ENCODE assay signal across 10 cellular contexts in genomic region chr17:850828-851759, GRCh38.
DNase-seq lines count a peak whose midpoint lies in the region; ATAC-seq and TF ChIP-seq lines count a peak whose summit lies in the region.
"Had no signal": no experiment of that assay in that cellular context is flagged by ENCODE, and none has a peak within 500 bp of the region (broad histone marks: within the 10 kb centered on the region; RNA-seq: fewer than 3 reads in every experiment).

No MANE protein-coding gene starts in this region.

- ATAC-seq in HG02970 (IDR thresholded peaks at IDR 0.05; ENCODE audit: low FRiP score, unreplicated experiment) = no peak

- no peaks in the 10 kb centered on the region for H3K36me3 ChIP-seq in ovary

- peak overlapping the region; percentile 59 for H3K27ac ChIP-seq in RWPE1
- peak overlapping the region in 1 of 2 donors; percentile 59 for H3K27ac ChIP-seq in ovary
- H3K27ac ChIP-seq: VCaP had no signal

- TF ChIP-seq CTCF in AG10803 (conservative IDR thresholded peaks at IDR 0.05; ENCODE audit: low read length) (no peak), RWPE1 (conservative IDR thresholded peaks at IDR 0.05; ENCODE audit: low read depth) (no peak), fibroblast of villous mesenchyme (IDR thresholded peaks at IDR 0.05; ENCODE audit: insufficient read depth, low read depth, low read length) (no peak), ovary (IDR thresholded peaks at IDR 0.05) (no peak)

- intact Hi-C loops in ovary (cut with DNase I) = no loop called here

- no peak for TF ChIP-seq POLR2A in ovary (IDR thresholded peaks at IDR 0.05)

- H3K9me3 ChIP-seq in ovary = no peaks in the 10 kb centered on the region

- no peaks in the 10 kb centered on the region for H3K27me3 ChIP-seq in ovary

- CTCF ChIA-PET in RWPE1 (lab: Yijun Ruan, JAX) = no interaction called here

- H3K4me1 ChIP-seq in ovary (ENCODE audit: insufficient read depth) = peaks cover 11% of the 10 kb centered on the region

- H3K4me3 ChIP-seq in AG10803 (ENCODE audit: low read length) (peak overlapping the region; percentile 48), fibroblast of villous mesenchyme (ENCODE audit: low read depth, low read length) (peak overlapping the region; percentile 21), ovary (peak overlapping the region; percentile 9)

- DNase-seq in AG10803 (ENCODE audit: low read depth) (peak; percentile 85), RWPE1 (ENCODE audit: low spot score) (no peak), fibroblast of villous mesenchyme (ENCODE audit: low read depth) (peak; percentile 95), ovary (peak in 3 of 5 donors; percentile 33 to 63 (median 45)), NCI-H345 treated with DMSO at 0.1 percent for 48 hours (lab: John Stamatoyannopoulos, UW; ENCODE audit: unreplicated experiment) (no peak), NCI-H2081 treated with DMSO at 0.1 percent for 48 hours (lab: John Stamatoyannopoulos, UW) (no peak)
- DNase-seq in activated effector memory CD4-positive, alpha-beta T cell treated with Interleukin-2 at 50 U/mL for 16 hours = no peak
- DNase-seq: CD8-positive, alpha-beta memory T cell had no signal

- WGBS in ovary, 3 donors = 15 to 20% (median 18%) methylated on average over 32 of the region's 32 CpGs

- no peak for TF ChIP-seq EP300 in ovary (IDR thresholded peaks at IDR 0.05)

- POLR2A ChIA-PET in RWPE1 (lab: Yijun Ruan, JAX; ENCODE audit: low non-redundant PET) = interaction anchor here (0.6 kb wide), 1 partner anchor 232 kb away, joined by 4 read pairs; no protein-coding TSS in a partner anchor

Comparison
In these comparisons a context has a peak if more than half of its experiments do, and no peak if none do; other contexts are left out.
1. DNase-seq: peak in AG10803 (single experiment), fibroblast of villous mesenchyme (single experiment) and ovary (3 of 5); none in RWPE1 (single experiment), NCI-H345 treated with DMSO at 0.1 percent for 48 hours (single experiment), NCI-H2081 treated with DMSO at 0.1 percent for 48 hours (single experiment) and activated effector memory CD4-positive, alpha-beta T cell treated with Interleukin-2 at 50 U/mL for 16 hours (single experiment).
2. Peak in every context shown above with its lines, with median percentiles within 50 percentile points of each other: H3K4me3 ChIP-seq.